Comparison of ENCODE assay signal across 1 cellular context in genomic region chr10:72158174-72158573, GRCh38.
TF ChIP-seq lines count a peak whose summit lies in the region.

No MANE protein-coding gene starts in this region.

TF ChIP-seq in HepG2, 621 proteins besides CTCF, POLR2A, EP300 and RAD21:
- TF ChIP-seq MXD1 (CRISPR knock-in tag; IDR thresholded peaks at IDR 0.05), result no peak
- TF ChIP-seq ZNF879 (CRISPR knock-in tag; IDR thresholded peaks at IDR 0.05), result no peak
- TF ChIP-seq, protein P1, sequence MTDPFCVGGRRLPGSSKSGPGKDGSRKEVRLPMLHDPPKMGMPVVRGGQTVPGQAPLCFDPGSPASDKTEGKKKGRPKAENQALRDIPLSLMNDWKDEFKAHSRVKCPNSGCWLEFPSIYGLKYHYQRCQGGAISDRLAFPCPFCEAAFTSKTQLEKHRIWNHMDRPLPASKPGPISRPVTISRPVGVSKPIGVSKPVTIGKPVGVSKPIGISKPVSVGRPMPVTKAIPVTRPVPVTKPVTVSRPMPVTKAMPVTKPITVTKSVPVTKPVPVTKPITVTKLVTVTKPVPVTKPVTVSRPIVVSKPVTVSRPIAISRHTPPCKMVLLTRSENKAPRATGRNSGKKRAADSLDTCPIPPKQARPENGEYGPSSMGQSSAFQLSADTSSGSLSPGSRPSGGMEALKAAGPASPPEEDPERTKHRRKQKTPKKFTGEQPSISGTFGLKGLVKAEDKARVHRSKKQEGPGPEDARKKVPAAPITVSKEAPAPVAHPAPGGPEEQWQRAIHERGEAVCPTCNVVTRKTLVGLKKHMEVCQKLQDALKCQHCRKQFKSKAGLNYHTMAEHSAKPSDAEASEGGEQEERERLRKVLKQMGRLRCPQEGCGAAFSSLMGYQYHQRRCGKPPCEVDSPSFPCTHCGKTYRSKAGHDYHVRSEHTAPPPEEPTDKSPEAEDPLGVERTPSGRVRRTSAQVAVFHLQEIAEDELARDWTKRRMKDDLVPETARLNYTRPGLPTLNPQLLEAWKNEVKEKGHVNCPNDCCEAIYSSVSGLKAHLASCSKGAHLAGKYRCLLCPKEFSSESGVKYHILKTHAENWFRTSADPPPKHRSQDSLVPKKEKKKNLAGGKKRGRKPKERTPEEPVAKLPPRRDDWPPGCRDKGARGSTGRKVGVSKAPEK (CRISPR knock-in tag; IDR thresholded peaks at IDR 0.05; ENCODE audit: borderline replicate concordance), result no peak
- TF ChIP-seq PLSCR1 (CRISPR knock-in tag; IDR thresholded peaks at IDR 0.05; ENCODE audit: borderline replicate concordance), result no peak
- no peak for TF ChIP-seq EEA1 (CRISPR knock-in tag; IDR thresholded peaks at IDR 0.05; ENCODE audit: borderline replicate concordance)
- TF ChIP-seq KAT7 (CRISPR knock-in tag; IDR thresholded peaks at IDR 0.05; ENCODE audit: borderline replicate concordance), result no peak
- TF ChIP-seq, protein P2, sequence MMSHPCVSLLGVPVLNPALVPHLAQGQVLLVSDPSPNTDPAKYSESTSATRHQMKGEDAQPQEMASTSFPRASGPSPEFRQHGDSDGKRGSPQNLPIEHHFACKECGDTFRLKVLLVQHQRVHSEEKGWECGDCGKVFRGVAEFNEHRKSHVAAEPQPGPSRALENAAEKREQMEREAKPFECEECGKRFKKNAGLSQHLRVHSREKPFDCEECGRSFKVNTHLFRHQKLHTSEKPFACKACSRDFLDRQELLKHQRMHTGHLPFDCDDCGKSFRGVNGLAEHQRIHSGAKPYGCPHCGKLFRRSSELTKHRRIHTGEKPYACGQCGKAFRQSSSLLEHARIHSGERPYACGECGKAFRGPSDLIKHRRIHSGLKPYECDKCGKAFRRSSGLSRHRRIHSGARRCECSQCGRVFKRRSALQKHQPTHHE (CRISPR knock-in tag; IDR thresholded peaks at IDR 0.05; ENCODE audit: borderline replicate concordance), result no peak
- no peak for TF ChIP-seq BCL6 (CRISPR knock-in tag; IDR thresholded peaks at IDR 0.05)
- no peak for TF ChIP-seq HOXA7 (CRISPR knock-in tag; IDR thresholded peaks at IDR 0.05)
- no peak for TF ChIP-seq PPARG (CRISPR knock-in tag; conservative IDR thresholded peaks at IDR 0.05)
- TF ChIP-seq, protein P3, sequence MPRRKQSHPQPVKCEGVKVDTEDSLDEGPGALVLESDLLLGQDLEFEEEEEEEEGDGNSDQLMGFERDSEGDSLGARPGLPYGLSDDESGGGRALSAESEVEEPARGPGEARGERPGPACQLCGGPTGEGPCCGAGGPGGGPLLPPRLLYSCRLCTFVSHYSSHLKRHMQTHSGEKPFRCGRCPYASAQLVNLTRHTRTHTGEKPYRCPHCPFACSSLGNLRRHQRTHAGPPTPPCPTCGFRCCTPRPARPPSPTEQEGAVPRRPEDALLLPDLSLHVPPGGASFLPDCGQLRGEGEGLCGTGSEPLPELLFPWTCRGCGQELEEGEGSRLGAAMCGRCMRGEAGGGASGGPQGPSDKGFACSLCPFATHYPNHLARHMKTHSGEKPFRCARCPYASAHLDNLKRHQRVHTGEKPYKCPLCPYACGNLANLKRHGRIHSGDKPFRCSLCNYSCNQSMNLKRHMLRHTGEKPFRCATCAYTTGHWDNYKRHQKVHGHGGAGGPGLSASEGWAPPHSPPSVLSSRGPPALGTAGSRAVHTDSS (CRISPR knock-in tag; conservative IDR thresholded peaks at IDR 0.05), result no peak
- no peak for TF ChIP-seq NFE2L2 (IDR thresholded peaks at IDR 0.05; ENCODE audit: low read length)
- TF ChIP-seq GTF2F1 (IDR thresholded peaks at IDR 0.05; ENCODE audit: low read length), result no peak
- TF ChIP-seq BRF2 (CRISPR knock-in tag; IDR thresholded peaks at IDR 0.05), result no peak
- no peak for TF ChIP-seq ZNF615 (CRISPR knock-in tag; IDR thresholded peaks at IDR 0.05; ENCODE audit: borderline replicate concordance)
- no peak for TF ChIP-seq SP2 (CRISPR knock-in tag; IDR thresholded peaks at IDR 0.05)
- no peak for TF ChIP-seq ZNF136 (CRISPR knock-in tag; IDR thresholded peaks at IDR 0.05; ENCODE audit: low read depth)
- TF ChIP-seq, protein P4, sequence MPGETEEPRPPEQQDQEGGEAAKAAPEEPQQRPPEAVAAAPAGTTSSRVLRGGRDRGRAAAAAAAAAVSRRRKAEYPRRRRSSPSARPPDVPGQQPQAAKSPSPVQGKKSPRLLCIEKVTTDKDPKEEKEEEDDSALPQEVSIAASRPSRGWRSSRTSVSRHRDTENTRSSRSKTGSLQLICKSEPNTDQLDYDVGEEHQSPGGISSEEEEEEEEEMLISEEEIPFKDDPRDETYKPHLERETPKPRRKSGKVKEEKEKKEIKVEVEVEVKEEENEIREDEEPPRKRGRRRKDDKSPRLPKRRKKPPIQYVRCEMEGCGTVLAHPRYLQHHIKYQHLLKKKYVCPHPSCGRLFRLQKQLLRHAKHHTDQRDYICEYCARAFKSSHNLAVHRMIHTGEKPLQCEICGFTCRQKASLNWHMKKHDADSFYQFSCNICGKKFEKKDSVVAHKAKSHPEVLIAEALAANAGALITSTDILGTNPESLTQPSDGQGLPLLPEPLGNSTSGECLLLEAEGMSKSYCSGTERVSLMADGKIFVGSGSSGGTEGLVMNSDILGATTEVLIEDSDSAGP (CRISPR knock-in tag; IDR thresholded peaks at IDR 0.05; ENCODE audit: borderline replicate concordance), result no peak
- TF ChIP-seq ZBTB26 (CRISPR knock-in tag; IDR thresholded peaks at IDR 0.05; ENCODE audit: borderline replicate concordance), result no peak
